Comparison of ENCODE assay signal across 34 cellular contexts in genomic region chr6:40511884-40512283, GRCh38.
"Had no signal": no experiment of that assay in that cellular context is flagged by ENCODE, and none has a peak within 500 bp of the region (broad histone marks: within the 10 kb centered on the region; RNA-seq: fewer than 3 reads in every experiment).

No MANE protein-coding gene starts in this region.

- H3K4me3 Mint-ChIP-seq: activated naive CD4-positive, alpha-beta T cell treated with anti-CD3 and anti-CD28 coated beads for 36 hours; activated naive CD4-positive, alpha-beta T cell treated with anti-CD3 and anti-CD28 coated beads, Interleukin-2, amount 10 ng/mL, durations not matched to agents 7 days and 5 days; activated naive CD4-positive, alpha-beta T cell treated with anti-CD3 and anti-CD28 coated beads, Interleukin-2, amount 50 U/mL, for 24 hours; activated naive CD8-positive, alpha-beta T cell; activated naive CD8-positive, alpha-beta T cell treated with anti-CD3 and anti-CD28 coated beads for 36 hours; activated naive CD8-positive, alpha-beta T cell treated with anti-CD3 and anti-CD28 coated beads, Interleukin-2, amount 10 ng/mL, durations not matched to agents 7 days and 5 days; activated naive CD8-positive, alpha-beta T cell treated with anti-CD3 and anti-CD28 coated beads, Interleukin-2, amount 50 U/mL, for 24 hours; activated T-cell treated with anti-CD3 and anti-CD28 coated beads, Interleukin-2, amount 50 U/mL, for 24 hours; activated T-cell treated with anti-CD3 and anti-CD28 coated beads, Interleukin-2, amount 50 U/mL, for 4 hours; activated T-cell treated with anti-CD3 and anti-CD28 coated beads, Interleukin-2, amount 50 U/mL, for 72 hours; activated T-helper 1 cell treated with anti-CD3 and anti-CD28 coated beads, Interleukin-12 subunit alpha, Interleukin-12 subunit beta, Interleukin-2, Interleukin-4 antibody, amounts not matched to agents 30 ng/mL and 10 ng/mL and 1 ng/mL, durations not matched to agents 14 hours and 24 hours and 36 hours; brain had no signal

- H3K9me3 Mint-ChIP-seq: activated naive CD4-positive, alpha-beta T cell treated with anti-CD3 and anti-CD28 coated beads for 36 hours; activated naive CD4-positive, alpha-beta T cell treated with anti-CD3 and anti-CD28 coated beads, Interleukin-2, amount 10 ng/mL, durations not matched to agents 7 days and 5 days; activated naive CD4-positive, alpha-beta T cell treated with anti-CD3 and anti-CD28 coated beads, Interleukin-2, amount 50 U/mL, for 24 hours; activated naive CD4-positive, alpha-beta T cell treated with anti-CD3 and anti-CD28 coated beads, Interleukin-2, amount 50 U/mL, for 72 hours; activated naive CD8-positive, alpha-beta T cell treated with anti-CD3 and anti-CD28 coated beads for 36 hours; activated naive CD8-positive, alpha-beta T cell treated with anti-CD3 and anti-CD28 coated beads, Interleukin-2, amount 10 ng/mL, durations not matched to agents 7 days and 5 days; activated naive CD8-positive, alpha-beta T cell treated with anti-CD3 and anti-CD28 coated beads, Interleukin-2, amount 50 U/mL, for 24 hours; activated T-cell treated with anti-CD3 and anti-CD28 coated beads, Interleukin-2, amount 50 U/mL, for 24 hours; activated T-cell treated with anti-CD3 and anti-CD28 coated beads, Interleukin-2, amount 50 U/mL, for 4 hours; activated T-cell treated with anti-CD3 and anti-CD28 coated beads, Interleukin-2, amount 50 U/mL, for 72 hours; activated T-helper 1 cell treated with anti-CD3 and anti-CD28 coated beads, Interleukin-12 subunit alpha, Interleukin-12 subunit beta, Interleukin-2, Interleukin-4 antibody, amounts not matched to agents 30 ng/mL and 10 ng/mL and 1 ng/mL, durations not matched to agents 14 hours and 24 hours and 36 hours; activated T-helper 2 cell treated with anti-CD3 and anti-CD28 coated beads, Interferon-gamma antibody, Interleukin-2, Interleukin-4, amounts not matched to agents 10 μg/mL and 5 μg/mL and 100 μg/mL, durations not matched to agents 14 hours and 24 hours and 36 hours; brain had no signal

- H3K4me1 ChIP-seq: ascending aorta, body of pancreas, breast epithelium had no signal

- H3K4me1 Mint-ChIP-seq: activated naive CD8-positive, alpha-beta T cell treated with anti-CD3 and anti-CD28 coated beads for 36 hours had no signal

- DNase-seq: activated effector memory CD4-positive, alpha-beta T cell treated with anti-CD3 and anti-CD28 coated beads, Interleukin-2, amount 50 U/mL, for 16 hours; activated effector memory CD4-positive, alpha-beta T cell treated with Interleukin-2 at 50 U/mL for 16 hours; activated gamma-delta T cell; activated gamma-delta T cell treated with Interleukin-2 at 50 U/mL for 16 hours; activated naive CD4-positive, alpha-beta T cell; activated naive CD4-positive, alpha-beta T cell treated with anti-CD3 and anti-CD28 coated beads for 36 hours; activated naive CD4-positive, alpha-beta T cell treated with anti-CD3 and anti-CD28 coated beads, Interleukin-2, amount 10 ng/mL, durations not matched to agents 7 days and 5 days; activated naive CD4-positive, alpha-beta T cell treated with anti-CD3 and anti-CD28 coated beads, Interleukin-2, amount 50 U/mL, for 16 hours; activated naive CD4-positive, alpha-beta T cell treated with Interleukin-2 at 50 U/mL for 16 hours; activated naive CD8-positive, alpha-beta T cell treated with anti-CD3 and anti-CD28 coated beads for 36 hours; activated naive CD8-positive, alpha-beta T cell treated with anti-CD3 and anti-CD28 coated beads, Interleukin-2, amount 10 ng/mL, durations not matched to agents 7 days and 5 days; activated naive CD8-positive, alpha-beta T cell treated with anti-CD3 and anti-CD28 coated beads, Interleukin-2, amount 50 U/mL, for 24 hours; activated T-cell treated with anti-CD3 and anti-CD28 coated beads, Interleukin-2, amount 50 U/mL, for 1 hour; activated T-cell treated with anti-CD3 and anti-CD28 coated beads, Interleukin-2, amount 50 U/mL, for 24 hours; activated T-cell treated with anti-CD3 and anti-CD28 coated beads, Interleukin-2, amount 50 U/mL, for 4 hours; activated T-cell treated with anti-CD3 and anti-CD28 coated beads, Interleukin-2, amount 50 U/mL, for 48 hours; activated T-cell treated with anti-CD3 and anti-CD28 coated beads, Interleukin-2, amount 50 U/mL, for 72 hours; adrenal gland; amniotic stem cell; amygdala; aorta; body of pancreas; brain microvascular endothelial cell; central memory CD4-positive, alpha-beta T cell; cerebellar nuclear complex had no signal

- H3K4me3 ChIP-seq: adrenal gland, ascending aorta, body of pancreas, breast epithelium, cardiac muscle cell had no signal

- H3K27me3 Mint-ChIP-seq: activated naive CD4-positive, alpha-beta T cell treated with anti-CD3 and anti-CD28 coated beads, Interleukin-2, amount 50 U/mL, for 24 hours; activated naive CD8-positive, alpha-beta T cell; activated naive CD8-positive, alpha-beta T cell treated with anti-CD3 and anti-CD28 coated beads for 36 hours; activated T-cell treated with anti-CD3 and anti-CD28 coated beads, Interleukin-2, amount 50 U/mL, for 24 hours had no signal

- H3K36me3 Mint-ChIP-seq: activated naive CD4-positive, alpha-beta T cell treated with anti-CD3 and anti-CD28 coated beads, Interleukin-2, amount 10 ng/mL, durations not matched to agents 7 days and 5 days; activated naive CD4-positive, alpha-beta T cell treated with anti-CD3 and anti-CD28 coated beads, Interleukin-2, amount 50 U/mL, for 24 hours; activated naive CD4-positive, alpha-beta T cell treated with anti-CD3 and anti-CD28 coated beads, Interleukin-2, amount 50 U/mL, for 72 hours; activated naive CD8-positive, alpha-beta T cell; activated naive CD8-positive, alpha-beta T cell treated with anti-CD3 and anti-CD28 coated beads for 36 hours; activated naive CD8-positive, alpha-beta T cell treated with anti-CD3 and anti-CD28 coated beads, Interleukin-2, amount 10 ng/mL, durations not matched to agents 7 days and 5 days; brain had no signal

- ATAC-seq: activated naive CD4-positive, alpha-beta T cell treated with anti-CD3 and anti-CD28 coated beads, Interleukin-2, amount 50 U/mL, for 72 hours; activated naive CD8-positive, alpha-beta T cell treated with anti-CD3 and anti-CD28 coated beads, Interleukin-2, amount 50 U/mL, for 24 hours; activated T-cell treated with anti-CD3 and anti-CD28 coated beads, Interleukin-2, amount 50 U/mL, for 4 hours; activated T-cell treated with anti-CD3 and anti-CD28 coated beads, Interleukin-2, amount 50 U/mL, for 72 hours; body of pancreas had no signal

- H3K27me3 ChIP-seq: adrenal gland, ascending aorta, body of pancreas, brain microvascular endothelial cell, breast epithelium, cardiac muscle cell had no signal

- H3K27ac ChIP-seq: adrenal gland, ascending aorta, body of pancreas, brain microvascular endothelial cell, breast epithelium, cardiac muscle cell had no signal

- H3K9me3 ChIP-seq: adrenal gland, ascending aorta, body of pancreas, breast epithelium had no signal

- H3K36me3 ChIP-seq: adrenal gland, ascending aorta, brain microvascular endothelial cell, breast epithelium, cardiac muscle cell had no signal

- H3K27ac Mint-ChIP-seq: activated naive CD4-positive, alpha-beta T cell treated with anti-CD3 and anti-CD28 coated beads for 36 hours; activated naive CD4-positive, alpha-beta T cell treated with anti-CD3 and anti-CD28 coated beads, Interleukin-2, amount 10 ng/mL, durations not matched to agents 7 days and 5 days; activated naive CD4-positive, alpha-beta T cell treated with anti-CD3 and anti-CD28 coated beads, Interleukin-2, amount 50 U/mL, for 24 hours; activated naive CD4-positive, alpha-beta T cell treated with anti-CD3 and anti-CD28 coated beads, Interleukin-2, amount 50 U/mL, for 72 hours; activated naive CD8-positive, alpha-beta T cell; activated naive CD8-positive, alpha-beta T cell treated with anti-CD3 and anti-CD28 coated beads for 36 hours; activated naive CD8-positive, alpha-beta T cell treated with anti-CD3 and anti-CD28 coated beads, Interleukin-2, amount 10 ng/mL, durations not matched to agents 7 days and 5 days; activated naive CD8-positive, alpha-beta T cell treated with anti-CD3 and anti-CD28 coated beads, Interleukin-2, amount 50 U/mL, for 24 hours; activated T-cell treated with anti-CD3 and anti-CD28 coated beads, Interleukin-2, amount 50 U/mL, for 24 hours; activated T-cell treated with anti-CD3 and anti-CD28 coated beads, Interleukin-2, amount 50 U/mL, for 72 hours; activated T-helper 1 cell treated with anti-CD3 and anti-CD28 coated beads, Interleukin-12 subunit alpha, Interleukin-12 subunit beta, Interleukin-2, Interleukin-4 antibody, amounts not matched to agents 30 ng/mL and 10 ng/mL and 1 ng/mL, durations not matched to agents 14 hours and 24 hours and 36 hours; activated T-helper 2 cell treated with anti-CD3 and anti-CD28 coated beads, Interferon-gamma antibody, Interleukin-2, Interleukin-4, amounts not matched to agents 10 μg/mL and 5 μg/mL and 100 μg/mL, durations not matched to agents 14 hours and 24 hours and 36 hours had no signal
